11 cellular contexts compared by ENCODE assay signal in the genomic region with DNA sequence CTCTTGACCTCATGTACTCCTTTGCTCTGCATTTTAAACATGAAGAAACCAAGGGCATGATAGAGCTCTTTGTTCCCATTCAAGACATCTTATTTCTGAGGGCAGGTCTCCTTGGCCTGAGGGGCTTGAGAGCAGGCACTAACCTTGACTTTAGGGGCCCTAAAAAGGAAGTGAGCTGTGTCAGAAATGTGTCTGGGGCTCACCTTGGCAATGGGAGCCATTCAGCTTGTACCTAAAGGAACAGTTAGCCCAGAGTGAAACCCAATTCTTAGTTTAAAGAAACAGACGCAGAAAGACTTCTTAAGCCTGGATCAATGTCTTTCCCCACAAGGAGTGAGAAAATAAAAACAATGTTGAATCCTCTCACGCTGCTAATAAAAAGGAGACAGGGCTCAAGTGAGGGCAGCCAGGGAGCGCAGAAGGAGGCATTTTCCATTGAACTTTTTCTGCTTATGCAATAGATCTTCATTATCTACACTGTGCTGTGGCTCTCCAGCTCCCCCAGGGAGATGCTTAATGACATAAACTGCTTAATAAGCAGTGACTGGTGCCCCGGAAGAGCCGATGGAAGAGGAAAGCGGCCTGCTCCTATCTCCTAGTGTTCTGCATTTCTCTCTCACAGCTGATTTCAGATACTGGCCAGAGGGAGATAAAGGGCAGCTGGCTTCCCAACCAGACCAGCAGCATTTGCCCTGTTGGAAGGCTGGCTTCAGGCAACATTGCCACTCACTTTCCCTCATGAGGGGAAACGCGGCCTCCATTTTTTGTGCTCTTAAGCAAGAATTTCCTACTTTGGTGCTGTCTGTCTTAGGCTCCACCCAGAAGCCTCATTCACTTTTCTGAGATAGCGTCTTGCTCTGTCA.
DNase-seq lines count a peak whose midpoint lies in the region; ATAC-seq and TF ChIP-seq lines count a peak whose summit lies in the region.
"Had no signal": no experiment of that assay in that cellular context is flagged by ENCODE, and none has a peak within 500 bp of the region (broad histone marks: within the 10 kb centered on the region; RNA-seq: fewer than 3 reads in every experiment).

No MANE protein-coding gene starts in this region.

- 0 out of 2 replicates have a peak overlapping the region, but pooled peaks have one; percentile 5 for H2AFZ ChIP-seq in MM.1S (ENCODE audit: low read length)

- peaks cover 8% of the 10 kb centered on the region for H3K4me1 Mint-ChIP-seq in activated naive CD8-positive, alpha-beta T cell treated with anti-CD3 and anti-CD28 coated beads for 36 hours

- no peaks in the 10 kb centered on the region for H3K79me2 ChIP-seq in MM.1S (ENCODE audit: low read length)

- no peaks in the 10 kb centered on the region for H4K20me1 ChIP-seq in MM.1S (ENCODE audit: insufficient read depth, low read length)

- intact Hi-C loops in lower lobe of right lung (cut with DNase I), result no loop called here

- no peaks in the 10 kb centered on the region for H3K36me3 ChIP-seq in BE2C
- no peaks in the 10 kb centered on the region for H3K36me3 ChIP-seq in MM.1S (replicated peaks; ENCODE audit: insufficient read depth, low read length)
- no peaks in the 10 kb centered on the region for H3K36me3 ChIP-seq in lower lobe of right lung

- DNase-seq in BE2C (peak; percentile 91), MM.1S (no peak), amniotic epithelial cell (ENCODE audit: low read depth) (peak; percentile 68), lower lobe of right lung (no peak)
- no peak for DNase-seq in activated naive CD8-positive, alpha-beta T cell treated with anti-CD3 and anti-CD28 coated beads for 36 hours
- DNase-seq: activated CD4-positive, alpha-beta T cell treated with anti-CD3 and anti-CD28 coated beads for 1 hour; activated naive CD4-positive, alpha-beta T cell treated with Interleukin-2 at 50 U/mL for 16 hours had no signal

- peaks cover 18% of the 10 kb centered on the region for H3K27me3 Mint-ChIP-seq in activated naive CD8-positive, alpha-beta T cell treated with anti-CD3 and anti-CD28 coated beads for 36 hours

- H3K27ac ChIP-seq in MM.1S (ENCODE audit: low read length) (no peak overlapping the region), lower lobe of right lung (no peak overlapping the region)

- H3K4me2 ChIP-seq in MM.1S (ENCODE audit: low read depth, low read length), result no peak overlapping the region

- no peak overlapping the region for H3K4me3 Mint-ChIP-seq in activated naive CD8-positive, alpha-beta T cell treated with anti-CD3 and anti-CD28 coated beads for 36 hours

- H3K9me2 ChIP-seq in MM.1S (replicated peaks; ENCODE audit: insufficient read depth, low read length), result no peaks in the 10 kb centered on the region

- H3K4me1 ChIP-seq in BE2C (peaks cover 34% of the 10 kb centered on the region), MM.1S (ENCODE audit: low read length) (peaks cover 19% of the 10 kb centered on the region), lower lobe of right lung (peaks cover 14% of the 10 kb centered on the region)

- H3K4me3 ChIP-seq in BE2C (ENCODE audit: low read depth, low read length), result peak overlapping the region; percentile 21
- H3K4me3 ChIP-seq in MM.1S (ENCODE audit: low read length), result no peak overlapping the region
- no peak overlapping the region for H3K4me3 ChIP-seq in lower lobe of right lung

- H3K9me3 Mint-ChIP-seq in activated naive CD8-positive, alpha-beta T cell treated with anti-CD3 and anti-CD28 coated beads for 36 hours, result peaks cover 3% of the 10 kb centered on the region

- H3K36me3 Mint-ChIP-seq in activated naive CD8-positive, alpha-beta T cell treated with anti-CD3 and anti-CD28 coated beads for 36 hours, result no peaks in the 10 kb centered on the region

- H3K9me3 ChIP-seq in BE2C, result no peaks in the 10 kb centered on the region
- no peaks in the 10 kb centered on the region for H3K9me3 ChIP-seq in MM.1S (replicated peaks; ENCODE audit: insufficient read depth, low read length)
- H3K9me3 ChIP-seq in lower lobe of right lung, result no peaks in the 10 kb centered on the region

- no peak overlapping the region for H3K27ac Mint-ChIP-seq in activated naive CD8-positive, alpha-beta T cell treated with anti-CD3 and anti-CD28 coated beads for 36 hours

- H3K9ac ChIP-seq in MM.1S (ENCODE audit: low read length), result no peak overlapping the region

- H3F3A ChIP-seq in MM.1S (ENCODE audit: insufficient read depth, low read length), result peaks cover 24% of the 10 kb centered on the region

- no peaks in the 10 kb centered on the region for H3K27me3 ChIP-seq in BE2C
- no peaks in the 10 kb centered on the region for H3K27me3 ChIP-seq in MM.1S (replicated peaks; ENCODE audit: insufficient read depth, low read length)
- no peaks in the 10 kb centered on the region for H3K27me3 ChIP-seq in lower lobe of right lung (ENCODE audit: low read depth)

- peak; percentile 3 to 79 for ATAC-seq in lower lobe of right lung
- ATAC-seq in HG03108 (IDR thresholded peaks at IDR 0.05; ENCODE audit: unreplicated experiment), result no peak
- ATAC-seq in HG02973 (IDR thresholded peaks at IDR 0.05; ENCODE audit: unreplicated experiment), result no peak
- no peak for ATAC-seq in HG03442 (IDR thresholded peaks at IDR 0.05; ENCODE audit: unreplicated experiment)
- ATAC-seq: Panc1 had no signal

- TF ChIP-seq CTCF in BE2C (IDR thresholded peaks at IDR 0.05; ENCODE audit: low read depth, low read length), result no peak
- no peak for TF ChIP-seq CTCF in MM.1S (IDR thresholded peaks at IDR 0.05; ENCODE audit: low read length)
- no peak for TF ChIP-seq CTCF in lower lobe of right lung (IDR thresholded peaks at IDR 0.05)

Comparison
In these comparisons a context has a peak if more than half of its experiments do, and no peak if none do; other contexts are left out.
1. DNase-seq: peak in BE2C (single experiment) and amniotic epithelial cell (single experiment); none in MM.1S (single experiment), lower lobe of right lung (single experiment) and activated naive CD8-positive, alpha-beta T cell treated with anti-CD3 and anti-CD28 coated beads for 36 hours (single experiment).
2. ATAC-seq: peak in lower lobe of right lung (2 of 2); none in HG03108 (single experiment), HG02973 (single experiment) and HG03442 (single experiment).